In the genomic region with DNA sequence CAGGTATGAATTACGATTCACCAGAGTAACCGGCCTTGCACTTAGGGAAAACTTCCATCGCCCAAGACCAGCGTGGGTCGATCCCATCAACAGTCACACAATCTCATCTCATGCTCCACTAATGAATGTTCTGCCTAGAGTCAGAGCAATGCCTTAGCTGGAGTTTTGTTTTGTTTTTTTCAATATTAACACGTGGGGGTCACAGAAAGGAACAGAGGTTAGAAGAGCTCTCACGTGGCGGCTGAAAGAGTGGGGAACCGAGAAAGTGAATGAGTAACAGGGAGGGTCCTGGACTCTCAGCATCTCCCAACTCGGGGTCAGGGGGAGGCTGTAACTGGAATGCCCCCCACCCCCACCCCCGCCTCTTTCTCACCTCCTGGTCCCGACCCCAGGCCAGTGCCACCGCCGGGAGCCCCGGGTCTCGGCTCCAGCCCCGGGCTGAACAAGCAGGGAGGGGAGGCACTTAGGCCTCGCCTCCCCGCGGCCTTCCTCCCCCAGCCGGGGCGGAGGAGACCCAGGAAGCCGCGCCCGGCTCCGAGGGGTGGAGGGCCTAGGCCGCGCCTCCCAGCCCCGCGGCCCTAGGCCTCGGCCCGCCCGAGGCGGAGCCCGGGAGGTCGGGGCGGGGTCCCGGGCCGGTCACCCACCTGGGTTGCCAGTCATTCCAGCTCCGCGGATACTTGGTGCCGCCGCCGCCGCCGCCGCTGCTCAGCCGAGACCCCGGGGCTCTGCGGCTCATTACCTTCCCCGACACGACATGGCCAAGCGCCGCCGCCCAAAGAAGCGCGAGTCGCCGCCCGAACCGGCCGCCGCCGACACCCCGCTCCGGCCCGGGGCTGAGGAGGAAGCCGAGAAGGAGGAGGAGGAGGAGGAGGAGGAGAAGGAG, we compare ENCODE assay signal across 9 cellular contexts. TPM values are rescaled to one million over a fixed set of nuclear protein-coding genes. Genes with fewer than 3 reads are reported as not detected.
DNase-seq lines count a peak whose midpoint lies in the region; TF ChIP-seq lines count a peak whose summit lies in the region.
"Not testable (repeated sequence)": the region's sequence is repeated elsewhere in the genome, so short reads cannot be mapped to it uniquely, and the experiment has no call there.
"Had no signal": no experiment of that assay in that cellular context is flagged by ENCODE, and none has a peak within 500 bp of the region (broad histone marks: within the 10 kb centered on the region; RNA-seq: fewer than 3 reads in every experiment).

No MANE protein-coding gene starts in this region.

- not testable (repeated sequence) for H3K36me3 ChIP-seq in ES-I3 (ENCODE audit: insufficient read depth, low read length); Karpas-422 (ENCODE audit: insufficient read depth, low read length); neutrophil

- not testable (repeated sequence) for H2AFZ ChIP-seq in Karpas-422 (ENCODE audit: low read length)

- H3K4me2 ChIP-seq in Karpas-422 (ENCODE audit: low read depth, low read length, poor library complexity, severe bottlenecking): peak overlapping the region; percentile 92

- H3K9me2 ChIP-seq in Karpas-422 (replicated peaks; ENCODE audit: insufficient read depth, low read length): not testable (repeated sequence)

- H3K4me3 ChIP-seq in Karpas-422 (ENCODE audit: low read length) (peak overlapping the region; percentile 91), neutrophil (ENCODE audit: low read depth in 1 of 2, low read length in 1 of 2) (peak overlapping the region; percentile 61 to 77)

- peaks cover 25% of the 10 kb centered on the region for H3K36me3 Mint-ChIP-seq in activated naive CD8-positive, alpha-beta T cell treated with anti-CD3 and anti-CD28 coated beads for 36 hours

- peak overlapping the region; percentile 88 for H3K4me3 Mint-ChIP-seq in activated naive CD8-positive, alpha-beta T cell treated with anti-CD3 and anti-CD28 coated beads for 36 hours

- peaks cover 25% of the 10 kb centered on the region for H3K4me1 Mint-ChIP-seq in activated naive CD8-positive, alpha-beta T cell treated with anti-CD3 and anti-CD28 coated beads for 36 hours

- TF ChIP-seq CTCF in neutrophil (IDR thresholded peaks at IDR 0.05): not testable (repeated sequence)

- not testable (repeated sequence) for H3K9me3 Mint-ChIP-seq in activated naive CD8-positive, alpha-beta T cell treated with anti-CD3 and anti-CD28 coated beads for 36 hours

- H3K4me1 ChIP-seq in ES-I3 (ENCODE audit: insufficient read depth, low read length): not testable (repeated sequence)
- H3K4me1 ChIP-seq in Karpas-422 (ENCODE audit: low read length) (peaks cover 26% of the 10 kb centered on the region), neutrophil (ENCODE audit: control insufficient read depth in 1 of 2, insufficient read depth in 1 of 2, low read depth in 1 of 2, low read length in 1 of 2) (peaks cover 33 to 42% of the 10 kb centered on the region in 2 experiments)

- H3K27ac Mint-ChIP-seq in activated naive CD8-positive, alpha-beta T cell treated with anti-CD3 and anti-CD28 coated beads for 36 hours: peak overlapping the region; percentile 97

- peaks cover 50% of the 10 kb centered on the region for H3K79me2 ChIP-seq in Karpas-422 (ENCODE audit: low read length)

- H3K9me3 ChIP-seq in ES-I3 (ENCODE audit: control insufficient read depth, insufficient read depth, low read length); Karpas-422 (ENCODE audit: low read length); neutrophil: not testable (repeated sequence)

- DNase-seq in HCEC 1CT: peak; percentile 32
- peak; percentile 82 for DNase-seq in Karpas-422
- DNase-seq in T-helper 1 cell: peak; percentile 40 to 81 (median 41)
- peak; percentile 76 for DNase-seq in activated naive CD8-positive, alpha-beta T cell treated with anti-CD3 and anti-CD28 coated beads for 36 hours
- DNase-seq in glomerular visceral epithelial cell (ENCODE audit: extremely low spot score): peak; percentile 65
- DNase-seq in stimulated activated naive CD4-positive, alpha-beta T cell (lab: John Stamatoyannopoulos, UW): peak; percentile 26 to 78 (median 66)

- H3K9ac ChIP-seq in ES-I3 (ENCODE audit: low read depth, low read length): peak overlapping the region; percentile 71
- H3K9ac ChIP-seq in Karpas-422 (ENCODE audit: low read length): peak overlapping the region; percentile 89

- not testable (repeated sequence) for H3K27me3 Mint-ChIP-seq in activated naive CD8-positive, alpha-beta T cell treated with anti-CD3 and anti-CD28 coated beads for 36 hours

- not testable (repeated sequence) for H3K27me3 ChIP-seq in Karpas-422 (ENCODE audit: low read length); neutrophil

- peaks cover 12% of the 10 kb centered on the region; the same call in 1 of the 2 replicates for H4K20me1 ChIP-seq in Karpas-422 (ENCODE audit: insufficient read depth, low read depth, low read length)

- H3K27ac ChIP-seq in Karpas-422 (ENCODE audit: low read length) (peak overlapping the region; percentile 69), neutrophil (peak overlapping the region; percentile 94)

RNA-seq across cellular contexts. Expression of a gene that starts 0.7 kb away (rescaled TPM):
- total RNA-seq in Karpas-422 (2014; rRNA removed; shearing (Covaris generic); ENCODE audit: low replicate concordance): 63.1 and 91.0 TPM in 2 replicates
- total RNA-seq in activated naive CD8-positive, alpha-beta T cell treated with anti-CD3 and anti-CD28 coated beads for 36 hours: 10 to 100 TPM; 78.9 to 91.3 TPM

RNA-seq across cellular contexts. Expression of a gene that starts 58.2 kb away (rescaled TPM):
- total RNA-seq in Karpas-422 (2014; rRNA removed; shearing (Covaris generic); ENCODE audit: low replicate concordance): not detected in 2 replicates
- total RNA-seq in activated naive CD8-positive, alpha-beta T cell treated with anti-CD3 and anti-CD28 coated beads for 36 hours: not detected
- total RNA-seq: activated CD8-positive, alpha-beta memory T cell treated with anti-CD3 and anti-CD28 coated beads for 36 hours had no signal

Comparison
In these comparisons a context has a peak if more than half of its experiments do, and no peak if none do; other contexts are left out.
1. Peak in every context shown above with its lines: DNase-seq, H3K4me3 ChIP-seq and H3K27ac ChIP-seq.
2. DNase-seq: peak in every context shown above with its lines; median percentile 82 in Karpas-422; 76 in activated naive CD8-positive, alpha-beta T cell treated with anti-CD3 and anti-CD28 coated beads for 36 hours; 66 in stimulated activated naive CD4-positive, alpha-beta T cell; 65 in glomerular visceral epithelial cell; 41 in T-helper 1 cell; 32 in HCEC 1CT.